In genomic region chr15:50330921-50331320, GRCh38 we compare ENCODE assay signal across 1 cellular context.
TF ChIP-seq lines count a peak whose summit lies in the region.

No MANE protein-coding gene starts in this region.

TF ChIP-seq in K562, 482 proteins besides CTCF, POLR2A, EP300 and RAD21:
- TF ChIP-seq SIN3A (IDR thresholded peaks at IDR 0.05; ENCODE audit: borderline replicate concordance in 2 of 2, control insufficient read depth in 1 of 2, low read depth in 2 of 2, low read length in 2 of 2): no peak
- no peak for TF ChIP-seq TARDBP (IDR thresholded peaks at IDR 0.05)
- no peak for TF ChIP-seq ZFP30 (CRISPR knock-in tag; IDR thresholded peaks at IDR 0.05; ENCODE audit: borderline replicate concordance)
- no peak for TF ChIP-seq TAL1 (IDR thresholded peaks at IDR 0.05)
- no peak for TF ChIP-seq HDAC3 (IDR thresholded peaks at IDR 0.05; ENCODE audit: borderline replicate concordance, partially characterized antibody)
- no peak for TF ChIP-seq SAFB2 (IDR thresholded peaks at IDR 0.05; ENCODE audit: borderline replicate concordance, low read depth, low read length, severe bottlenecking)
- no peak for TF ChIP-seq U2AF2 (optimal IDR thresholded peaks at IDR 0.05; ENCODE audit: low read depth, low read length)
- TF ChIP-seq IRF1 (CRISPR knock-in tag; IDR thresholded peaks at IDR 0.05; ENCODE audit: borderline replicate concordance): no peak
